In the genomic region with DNA sequence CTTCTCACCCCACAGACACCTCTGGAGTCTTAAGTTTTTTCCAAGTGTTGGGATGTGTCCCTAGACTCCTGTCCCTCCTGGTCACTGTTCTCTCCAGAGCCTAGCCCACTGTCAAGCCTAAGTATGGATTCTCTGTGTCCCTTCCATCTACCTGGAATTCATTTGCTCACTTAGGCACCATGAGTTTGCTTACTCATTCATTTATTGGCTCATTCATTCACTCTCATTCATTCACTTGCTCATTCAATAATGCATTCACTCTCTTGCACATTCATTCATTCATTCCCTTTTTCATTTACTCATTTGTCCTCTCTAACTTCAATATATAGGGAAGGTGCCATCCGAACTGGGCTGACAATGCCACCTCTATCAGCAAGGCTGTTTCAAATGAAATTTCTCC, we compare ENCODE assay signal across 8 cellular contexts. TPM values are rescaled to one million over a fixed set of nuclear protein-coding genes. Genes with fewer than 3 reads are reported as not detected.
DNase-seq lines count a peak whose midpoint lies in the region; ATAC-seq and TF ChIP-seq lines count a peak whose summit lies in the region.
"Had no signal": no experiment of that assay in that cellular context is flagged by ENCODE, and none has a peak within 500 bp of the region (broad histone marks: within the 10 kb centered on the region; RNA-seq: fewer than 3 reads in every experiment).

No MANE protein-coding gene starts in this region.

- H3K4me3 Mint-ChIP-seq in activated naive CD8-positive, alpha-beta T cell treated with anti-CD3 and anti-CD28 coated beads, Interleukin-2, amount 50 U/mL, for 24 hours, result no peak overlapping the region
- H3K4me3 Mint-ChIP-seq: activated CD4-positive, alpha-beta memory T cell treated with anti-CD3 and anti-CD28 coated beads, Interleukin-2, amount 10 ng/mL, durations not matched to agents 7 days and 5 days had no signal

- no peak overlapping the region for H3K27ac Mint-ChIP-seq in activated naive CD8-positive, alpha-beta T cell treated with anti-CD3 and anti-CD28 coated beads, Interleukin-2, amount 50 U/mL, for 24 hours
- H3K27ac Mint-ChIP-seq: activated CD4-positive, alpha-beta memory T cell treated with anti-CD3 and anti-CD28 coated beads, Interleukin-2, amount 10 ng/mL, durations not matched to agents 7 days and 5 days had no signal

- WGBS in suprapubic skin, result 39% methylated on average over 1 of the region's 1 CpG

- no peaks in the 10 kb centered on the region for H3K36me3 Mint-ChIP-seq in activated naive CD8-positive, alpha-beta T cell treated with anti-CD3 and anti-CD28 coated beads, Interleukin-2, amount 50 U/mL, for 24 hours (ENCODE audit: low read depth)

- intact Hi-C loops in ascending aorta (cut with DNase I), result loop anchor here (10.0 kb wide), 1 partner anchor 257 kb away; a partner anchor contains a TSS

- H3K27ac ChIP-seq in ascending aorta (peak overlapping the region; percentile 90 to 96), suprapubic skin (peak overlapping the region; percentile 94)

- H3K4me3 ChIP-seq in ascending aorta (peak overlapping the region; percentile 53 to 75), kidney epithelial cell (ENCODE audit: low read depth, low read length) (peak overlapping the region; percentile 87), suprapubic skin (peak overlapping the region; percentile 70)

- H3K36me3 ChIP-seq in ascending aorta (peaks cover 14 to 15% of the 10 kb centered on the region in 2 donors), kidney epithelial cell (ENCODE audit: control insufficient read depth, insufficient read depth, low read length) (peaks cover 3% of the 10 kb centered on the region), suprapubic skin (peaks cover 14% of the 10 kb centered on the region)

- TF ChIP-seq EP300 in suprapubic skin (IDR thresholded peaks at IDR 0.05), result no peak

- DNase-seq in ascending aorta (ENCODE audit: low spot score in 2 of 2) (no peak), kidney epithelial cell (ENCODE audit: low read depth) (no peak), suprapubic skin (ENCODE audit: low spot score in 2 of 2) (no peak), cerebellar cortex (ENCODE audit: low spot score) (no peak)
- no peak for DNase-seq in activated naive CD8-positive, alpha-beta T cell treated with anti-CD3 and anti-CD28 coated beads, Interleukin-2, amount 50 U/mL, for 24 hours
- DNase-seq: activated CD4-positive, alpha-beta memory T cell treated with anti-CD3 and anti-CD28 coated beads, Interleukin-2, amount 10 ng/mL, durations not matched to agents 7 days and 5 days had no signal

- no peaks in the 10 kb centered on the region for H3K27me3 Mint-ChIP-seq in activated naive CD8-positive, alpha-beta T cell treated with anti-CD3 and anti-CD28 coated beads, Interleukin-2, amount 50 U/mL, for 24 hours
- H3K27me3 Mint-ChIP-seq: activated CD4-positive, alpha-beta memory T cell treated with anti-CD3 and anti-CD28 coated beads, Interleukin-2, amount 10 ng/mL, durations not matched to agents 7 days and 5 days had no signal

- ATAC-seq in activated naive CD8-positive, alpha-beta T cell treated with anti-CD3 and anti-CD28 coated beads, Interleukin-2, amount 50 U/mL, for 24 hours, result no peak
- no peak for ATAC-seq in GM19397 (IDR thresholded peaks at IDR 0.05; ENCODE audit: unreplicated experiment)

- TF ChIP-seq POLR2A in suprapubic skin (IDR thresholded peaks at IDR 0.05), result no peak

- TF ChIP-seq CTCF in ascending aorta (IDR thresholded peaks at IDR 0.05), result no peak
- TF ChIP-seq CTCF in kidney epithelial cell (IDR thresholded peaks at IDR 0.05; ENCODE audit: insufficient read depth, low read length, poor library complexity, severe bottlenecking), result no peak
- no peak for TF ChIP-seq CTCF in suprapubic skin (IDR thresholded peaks at IDR 0.05)

- peaks cover 7 to 41% of the 10 kb centered on the region in 2 donors for H3K4me1 ChIP-seq in ascending aorta
- H3K4me1 ChIP-seq in suprapubic skin, result peaks cover 86% of the 10 kb centered on the region

- H3K9me3 ChIP-seq in ascending aorta (no peaks in the 10 kb centered on the region), suprapubic skin (no peaks in the 10 kb centered on the region)

- no peaks in the 10 kb centered on the region for H3K9me3 Mint-ChIP-seq in activated naive CD8-positive, alpha-beta T cell treated with anti-CD3 and anti-CD28 coated beads, Interleukin-2, amount 50 U/mL, for 24 hours
- H3K9me3 Mint-ChIP-seq: activated CD4-positive, alpha-beta memory T cell treated with anti-CD3 and anti-CD28 coated beads, Interleukin-2, amount 10 ng/mL, durations not matched to agents 7 days and 5 days had no signal

- peaks cover 3% of the 10 kb centered on the region for H3K4me1 Mint-ChIP-seq in activated naive CD8-positive, alpha-beta T cell treated with anti-CD3 and anti-CD28 coated beads, Interleukin-2, amount 50 U/mL, for 24 hours
- H3K4me1 Mint-ChIP-seq: activated CD4-positive, alpha-beta memory T cell treated with anti-CD3 and anti-CD28 coated beads, Interleukin-2, amount 10 ng/mL, durations not matched to agents 7 days and 5 days had no signal

- H3K27me3 ChIP-seq in ascending aorta (no peaks in the 10 kb centered on the region), kidney epithelial cell (ENCODE audit: control insufficient read depth, insufficient read depth, low read length) (no peaks in the 10 kb centered on the region), suprapubic skin (no peaks in the 10 kb centered on the region)

RNA-seq across cellular contexts. Expression of a gene that starts 1.6 kb away (rescaled TPM):
- total RNA-seq in ascending aorta (364 TPM), kidney epithelial cell (480 and 499 TPM in 2 replicates), suprapubic skin (100 to 1,000 TPM; 133 to 668 (median 414) TPM)
- total RNA-seq: activated CD4-positive, alpha-beta memory T cell treated with anti-CD3 and anti-CD28 coated beads, Interleukin-2, amount 10 ng/mL, durations not matched to agents 7 days and 5 days had no signal

RNA-seq across cellular contexts. Expression of a gene that starts 4.8 kb away (rescaled TPM):
- total RNA-seq in ascending aorta (1.5 TPM), kidney epithelial cell (4.2 and 4.4 TPM in 2 replicates), suprapubic skin (100 to 1,000 TPM; 252 to 555 (median 445) TPM)
- total RNA-seq: activated CD4-positive, alpha-beta memory T cell treated with anti-CD3 and anti-CD28 coated beads, Interleukin-2, amount 10 ng/mL, durations not matched to agents 7 days and 5 days had no signal

RNA-seq across cellular contexts. Expression of a gene that starts 15.9 kb away (rescaled TPM):
- total RNA-seq in ascending aorta (89.7 TPM), kidney epithelial cell (171 and 183 TPM in 2 replicates), suprapubic skin (10 to 100 TPM; 28.0 to 55.4 (median 43.1) TPM)

RNA-seq across cellular contexts. Expression of a gene that starts 16.9 kb away (rescaled TPM):
- total RNA-seq in ascending aorta (not detected), kidney epithelial cell (1.3 and 2.0 TPM in 2 replicates), suprapubic skin (10 to 100 TPM; 17.9 to 33.2 (median 21.1) TPM)
- total RNA-seq: activated CD4-positive, alpha-beta memory T cell treated with anti-CD3 and anti-CD28 coated beads, Interleukin-2, amount 10 ng/mL, durations not matched to agents 7 days and 5 days; lung microvascular endothelial cell had no signal

RNA-seq across cellular contexts. Expression of a gene that starts 22.5 kb away (rescaled TPM):
- 58.9 TPM for total RNA-seq in ascending aorta
- total RNA-seq in kidney epithelial cell, result 54.8 and 58.1 TPM in 2 replicates
- total RNA-seq in suprapubic skin, result 10 to 100 TPM; 56.8 to 78.1 (median 58.2) TPM

Comparison
In these comparisons a context has a peak if more than half of its experiments do, and no peak if none do; other contexts are left out.
1. RNA of a gene that starts 4.8 kb away (total RNA-seq): 252 to 555 TPM in suprapubic skin; 4.2 to 4.4 TPM in kidney epithelial cell and 1.5 TPM in ascending aorta (single experiment); every median in the first group is over 10 times any median in the second.
2. Peak in every context shown above with its lines, with median percentiles within 50 percentile points of each other: H3K4me3 ChIP-seq.